Comparison of ENCODE assay signal across 8 cellular contexts in genomic region chr19:55642153-55643002, GRCh38. TPM values are rescaled to one million over a fixed set of nuclear protein-coding genes. Genes with fewer than 3 reads are reported as not detected.
DNase-seq lines count a peak whose midpoint lies in the region; ATAC-seq, FAIRE-seq and TF ChIP-seq lines count a peak whose summit lies in the region.

No MANE protein-coding gene starts in this region.

- peaks cover 21% of the 10 kb centered on the region for H3K36me3 ChIP-seq in RWPE2 (ENCODE audit: low read depth)
- H3K36me3 ChIP-seq in muscle layer of colon (ENCODE audit: insufficient read depth, low read length), result peaks cover 10% of the 10 kb centered on the region
- no peaks in the 10 kb centered on the region for H3K36me3 ChIP-seq in aorta (ENCODE audit: control insufficient read depth in 1 of 2, insufficient read depth in 2 of 2, low read length in 1 of 2)

- DNase-seq in GM18507 (ENCODE audit: extremely low spot score, insufficient read length, low read depth), result no peak
- DNase-seq in RWPE2 (ENCODE audit: low spot score), result no peak
- DNase-seq in dermis blood vessel endothelial cell, result peak; percentile 28
- peak; percentile 66 to 80 for DNase-seq in aorta
- DNase-seq in putamen (ENCODE audit: low spot score), result no peak

- intact Hi-C loops in aorta (cut with DNase I), result no loop called here

- peak; percentile 65 for FAIRE-seq in GM18507 (lab: Jason Lieb, UNC)

- H3K4me1 ChIP-seq in RWPE2 (ENCODE audit: insufficient read depth, poor library complexity, severe bottlenecking) (no peaks in the 10 kb centered on the region), muscle layer of colon (ENCODE audit: insufficient read depth, low read length) (peaks cover 40% of the 10 kb centered on the region), aorta (ENCODE audit: control insufficient read depth in 1 of 2, insufficient read depth in 2 of 2, low read length in 2 of 2) (peaks cover 0 to 3% of the 10 kb centered on the region in 2 donors)

- 0 to 1% methylated on average over 48 to 65 of the region's 65 CpGs for WGBS in aorta, 2 donors

- H3K9ac ChIP-seq in muscle layer of colon (ENCODE audit: low read length), result peak overlapping the region; percentile 39

- ATAC-seq in RWPE2 (ENCODE audit: low read depth) (peak; percentile 8; the same call in 1 of the 3 replicates), aorta (ENCODE audit: low FRiP score) (peak; percentile 8), GM21515 (IDR thresholded peaks at IDR 0.05; ENCODE audit: unreplicated experiment) (no peak)

- H3K4me3 ChIP-seq in RWPE2 (ENCODE audit: severe bottlenecking) (peak overlapping the region; percentile 47), muscle layer of colon (ENCODE audit: low read depth in 1 of 2, low read length in 2 of 2) (peak overlapping the region; percentile 78 to 95), aorta (ENCODE audit: low read length in 2 of 2) (peak overlapping the region; percentile 7 to 66)

- TF ChIP-seq CTCF in 22Rv1 (IDR thresholded peaks at IDR 0.05) (no peak), RWPE2 (IDR thresholded peaks at IDR 0.05; ENCODE audit: poor library complexity, severe bottlenecking) (no peak)

- H3K27ac ChIP-seq in 22Rv1, result peak overlapping the region; percentile 97
- peak overlapping the region; percentile 89 for H3K27ac ChIP-seq in RWPE2 (ENCODE audit: poor library complexity, severe bottlenecking)
- peak overlapping the region; percentile 84 for H3K27ac ChIP-seq in muscle layer of colon (ENCODE audit: low read depth, low read length)
- peak overlapping the region; percentile 10 to 34 for H3K27ac ChIP-seq in aorta (ENCODE audit: low read depth in 1 of 2, low read length in 2 of 2)

- H3K27me3 ChIP-seq in RWPE2 (ENCODE audit: insufficient read depth, poor library complexity, severe bottlenecking), result no peaks in the 10 kb centered on the region
- H3K27me3 ChIP-seq in muscle layer of colon (ENCODE audit: control insufficient read depth in 1 of 2, insufficient read depth in 2 of 2, low read length in 2 of 2), result no peaks in the 10 kb centered on the region
- H3K27me3 ChIP-seq in aorta (ENCODE audit: control insufficient read depth in 1 of 2, insufficient read depth in 2 of 2, low read length in 1 of 2), result no peaks in the 10 kb centered on the region

- H3K9me3 ChIP-seq in RWPE2 (ENCODE audit: severe bottlenecking) (no peaks in the 10 kb centered on the region), muscle layer of colon (ENCODE audit: low read length) (no peaks in the 10 kb centered on the region), aorta (ENCODE audit: control insufficient read depth, low read length) (no peaks in the 10 kb centered on the region)

RNA-seq across cellular contexts. Expression of gene ZNF581, which starts 1.1 kb away (rescaled TPM):
- total RNA-seq in dermis blood vessel endothelial cell (16.3 and 20.8 TPM in 2 replicates), aorta (10 to 100 TPM; 11.0 to 19.4 TPM)
- polyA plus RNA-seq in aorta, result 10 to 100 TPM; 15.8 to 23.8 TPM

RNA-seq across cellular contexts. Expression of gene ZNF580, which starts 1.6 kb away (rescaled TPM):
- total RNA-seq in dermis blood vessel endothelial cell (2.0 and 3.6 TPM in 2 replicates), aorta (10 to 100 TPM; 42.9 to 43.7 TPM)
- 10 to 100 TPM; 13.3 to 79.6 TPM for polyA plus RNA-seq in aorta

RNA-seq across cellular contexts. Expression of gene CCDC106, which starts 5.6 kb away (rescaled TPM):
- 7.8 and 13.9 TPM in 2 replicates for total RNA-seq in dermis blood vessel endothelial cell
- 10 to 100 TPM in 1 of 2 donors, 1 to 10 TPM in 1; 7.2 to 11.0 TPM for total RNA-seq in aorta
- polyA plus RNA-seq in aorta, result 10 to 100 TPM; 10.0 to 19.0 TPM

RNA-seq across cellular contexts. Expression of gene U2AF2, which starts 12.5 kb away (rescaled TPM):
- total RNA-seq in dermis blood vessel endothelial cell (84.1 and 172 TPM in 2 replicates), aorta (100 to 1,000 TPM; 113 to 129 TPM)
- 10 to 100 TPM; 40.6 to 66.3 TPM for polyA plus RNA-seq in aorta

RNA-seq across cellular contexts. Expression of gene ZNF784, which starts 18.0 kb away (rescaled TPM):
- total RNA-seq in dermis blood vessel endothelial cell (3.9 and 5.3 TPM in 2 replicates), aorta (1 to 10 TPM; 5.1 to 5.3 TPM)
- 10 to 100 TPM in 1 of 2 donors, 1 to 10 TPM in 1; 4.8 to 27.2 TPM for polyA plus RNA-seq in aorta

Comparison
In these comparisons a context has a peak if more than half of its experiments do, and no peak if none do; other contexts are left out.
1. H3K27ac ChIP-seq: peak in every context shown above with its lines; median percentile 97 in 22Rv1; 89 in RWPE2; 84 in muscle layer of colon; 22 in aorta.
2. DNase-seq: peak in dermis blood vessel endothelial cell (single experiment) and aorta (2 of 2); none in GM18507 (single experiment), RWPE2 (single experiment) and putamen (single experiment).
3. H3K4me3 ChIP-seq: peak in every context shown above with its lines; median percentile 86 in muscle layer of colon; 47 in RWPE2; 36 in aorta.